Comparison of ENCODE assay signal across 1 cellular context in genomic region chr16:23784811-23785447, GRCh38.
TF ChIP-seq lines count a peak whose summit lies in the region.

No MANE protein-coding gene starts in this region.

TF ChIP-seq in HEK293, 187 proteins besides CTCF, POLR2A, EP300 and RAD21 (continued from another document):
- TF ChIP-seq FEZF1 (tag by site-specific recombination; IDR thresholded peaks at IDR 0.05): no peak
- TF ChIP-seq ZNF600 (tag by site-specific recombination; IDR thresholded peaks at IDR 0.05): peak; percentile 89
- TF ChIP-seq ZNF184 (tag by site-specific recombination; IDR thresholded peaks at IDR 0.05): no peak
- TF ChIP-seq ZNF626 (tag by site-specific recombination; IDR thresholded peaks at IDR 0.05): no peak
- no peak for TF ChIP-seq ZNF37A (tag by site-specific recombination; IDR thresholded peaks at IDR 0.05)
- peak; percentile 93 for TF ChIP-seq RBAK (tag by site-specific recombination; IDR thresholded peaks at IDR 0.05)
- peak; percentile 68 for TF ChIP-seq ZNF398 (tag by site-specific recombination; IDR thresholded peaks at IDR 0.05)
- TF ChIP-seq GLI2 (tag by site-specific recombination; IDR thresholded peaks at IDR 0.05; ENCODE audit: borderline replicate concordance, low read depth): no peak
- peak; percentile 42; the same call in 1 of the 2 replicates for TF ChIP-seq ZNF10 (tag by site-specific recombination; IDR thresholded peaks at IDR 0.05)
- no peak for TF ChIP-seq ZNF302 (tag by site-specific recombination; IDR thresholded peaks at IDR 0.05; ENCODE audit: low read depth)
- TF ChIP-seq ZNF571 (tag by site-specific recombination; IDR thresholded peaks at IDR 0.05): no peak
- 0 out of 2 replicates have a peak, but pooled peaks have one; percentile 43 for TF ChIP-seq INSM2 (tag by site-specific recombination; IDR thresholded peaks at IDR 0.05)
- TF ChIP-seq ZNF341 (tag by site-specific recombination; IDR thresholded peaks at IDR 0.05; ENCODE audit: low read depth): peak; percentile 41
